22 cellular contexts compared by ENCODE assay signal in genomic region chr7:152884321-152884720, GRCh38.
DNase-seq lines count a peak whose midpoint lies in the region; ATAC-seq, FAIRE-seq and TF ChIP-seq lines count a peak whose summit lies in the region.
"Had no signal": no experiment of that assay in that cellular context is flagged by ENCODE, and none has a peak within 500 bp of the region (broad histone marks: within the 10 kb centered on the region; RNA-seq: fewer than 3 reads in every experiment).

No MANE protein-coding gene starts in this region.

- H3K4me1 Mint-ChIP-seq in effector memory CD8-positive, alpha-beta T cell (ENCODE audit: low read depth in 2 of 2) = no peaks in the 10 kb centered on the region
- H3K4me1 Mint-ChIP-seq: IgD-negative memory B cell had no signal

- no peaks in the 10 kb centered on the region for H3K9me3 ChIP-seq in H1 (ENCODE audit: insufficient read depth in 2 of 2, low read depth in 1 of 2, low read length in 1 of 2)
- H3K9me3 ChIP-seq in colonic mucosa = no peaks in the 10 kb centered on the region
- H3K9me3 ChIP-seq: A549, Caco-2 had no signal

- H4K5ac ChIP-seq in H1 (ENCODE audit: insufficient read length, low read depth, low read length) = no peak overlapping the region

- H3K23me2 ChIP-seq in H1 (ENCODE audit: low read depth, low read length) = no peaks in the 10 kb centered on the region

- no peaks in the 10 kb centered on the region for H3K27me3 ChIP-seq in H1 (replicated peaks in 1 of 4; ENCODE audit: control insufficient read depth in 3 of 4, extremely low read depth in 1 of 4, insufficient read depth in 3 of 4, low read length in 3 of 4)
- no peaks in the 10 kb centered on the region for H3K27me3 ChIP-seq in colonic mucosa
- no peaks in the 10 kb centered on the region for H3K27me3 ChIP-seq in H7 (ENCODE audit: control insufficient read depth, insufficient read depth, low read length)

- H2AK5ac ChIP-seq in H1 (ENCODE audit: low read depth, low read length) = no peak overlapping the region

- H3K9me3 Mint-ChIP-seq in effector memory CD8-positive, alpha-beta T cell = no peaks in the 10 kb centered on the region

- 74% methylated on average over 4 of the region's 4 CpGs; no CpG with 5 or more reads in 1 of the 2 experiments for WGBS in H1 (ENCODE audit: extremely low coverage in 1 of 2, insufficient coverage in 1 of 2, insufficient read length in 1 of 2, insufficient replicate concordance in 2 of 2, low coverage in 1 of 2, low lambda C conversion rate in 2 of 2, missing lambda C conversion rate in 1 of 2), 2 experiments

- peaks cover 3% of the 10 kb centered on the region for H3K36me3 Mint-ChIP-seq in effector memory CD8-positive, alpha-beta T cell (ENCODE audit: insufficient read depth)

- no peaks in the 10 kb centered on the region for H3K36me3 ChIP-seq in H1 (ENCODE audit: control insufficient read depth in 2 of 4, insufficient read depth in 4 of 4, low read length in 3 of 4)
- no peaks in the 10 kb centered on the region for H3K36me3 ChIP-seq in colonic mucosa
- H3K36me3 ChIP-seq in H7 (replicated peaks; ENCODE audit: control insufficient read depth, insufficient read depth, low read length) = no peaks in the 10 kb centered on the region

- H3K9ac ChIP-seq in H1 (replicated peaks in 1 of 4; ENCODE audit: extremely low read depth in 1 of 4, low read depth in 3 of 4, low read length in 3 of 4) (no peak overlapping the region), colonic mucosa (ENCODE audit: low read depth in 2 of 2, low read length in 2 of 2) (no peak overlapping the region)

- H4K20me1 ChIP-seq in H1 (replicated peaks in 1 of 2; ENCODE audit: control insufficient read depth in 1 of 2, insufficient read depth in 2 of 2, low read length in 2 of 2) = no peaks in the 10 kb centered on the region

- no peak overlapping the region for H3K14ac ChIP-seq in H1 (ENCODE audit: insufficient read length)

- H3K4me3 ChIP-seq in H1 (ENCODE audit: extremely low read depth in 1 of 4, insufficient read depth in 2 of 4, low read depth in 3 of 4, low read length in 4 of 4) (no peak overlapping the region), colonic mucosa (no peak overlapping the region), H7 (ENCODE audit: insufficient read depth, low read depth, low read length) (no peak overlapping the region)
- H3K4me3 ChIP-seq: A549, GM23338 had no signal

- H3K27ac Mint-ChIP-seq in effector memory CD8-positive, alpha-beta T cell = no peak overlapping the region
- H3K27ac Mint-ChIP-seq: CD4-positive, alpha-beta T cell; IgD-negative memory B cell had no signal

- CTCF ChIA-PET in H1 (lab: Charles Lee; ENCODE audit: partially characterized antibody) = interaction anchor here (0.8 kb wide), 1 partner anchor 11 kb away, joined by 3 read pairs; no protein-coding TSS in a partner anchor

- peak overlapping the region; percentile 80; the same call in 1 of the 2 replicates for H2BK20ac ChIP-seq in H1 (ENCODE audit: low read length)

- no peak overlapping the region for H3K23ac ChIP-seq in H1 (ENCODE audit: insufficient read length)

- H3K18ac ChIP-seq in H1 (ENCODE audit: extremely low read depth, low read length) = peak overlapping the region; percentile 32; the same call in 1 of the 2 replicates

- no peaks in the 10 kb centered on the region for H3K27me3 Mint-ChIP-seq in effector memory CD8-positive, alpha-beta T cell
- H3K27me3 Mint-ChIP-seq: CD4-positive, alpha-beta T cell; IgD-negative memory B cell had no signal

- TF ChIP-seq EP300 in H1 (IDR thresholded peaks at IDR 0.05; ENCODE audit: borderline replicate concordance in 1 of 2, low read depth in 2 of 2, low read length in 2 of 2) = no peak

- no peak for FAIRE-seq in H1 (lab: Jason Lieb, UNC)
- FAIRE-seq: A549, D721Med, GM12892, GM18507, HepG2 had no signal

- no peaks in the 10 kb centered on the region for H3K79me2 ChIP-seq in H1 (ENCODE audit: control insufficient read depth in 1 of 2, insufficient read depth in 2 of 2, low read length in 2 of 2)

- H2BK5ac ChIP-seq in H1 (ENCODE audit: low read depth, low read length) = no peak overlapping the region; the same call in 1 of the 2 replicates

- no peak overlapping the region for H3K4ac ChIP-seq in H1 (replicated peaks; ENCODE audit: insufficient read length, low read depth, low read length)

- peak; percentile 41 for DNase-seq in activated CD8-positive, alpha-beta memory T cell treated with anti-CD3 and anti-CD28 coated beads for 24 hours
- DNase-seq in activated CD8-positive, alpha-beta memory T cell treated with anti-CD3 and anti-CD28 coated beads, Interleukin-2, amount 50 U/mL, for 48 hours = no peak
- DNase-seq in H1 (ENCODE audit: low read depth in 1 of 2, low spot score in 2 of 2) (no peak), mesenteric fat pad (ENCODE audit: low spot score) (peak; percentile 43), colonic mucosa (no peak), H7 (no peak)
- DNase-seq in effector memory CD8-positive, alpha-beta T cell = no peak
- DNase-seq: AML-193; Caco-2; CD4-positive, alpha-beta T cell; GDM1; H9; KBM-7 had no signal

- no peak for TF ChIP-seq RAD21 in H1 (IDR thresholded peaks at IDR 0.05 in 1 of 2, conservative IDR thresholded peaks at IDR 0.05 in 1 of 2; ENCODE audit: low read depth in 2 of 2, low read length in 2 of 2)

- TF ChIP-seq POLR2A in H1 (IDR thresholded peaks at IDR 0.05; ENCODE audit: control extremely low read depth in 1 of 2, low read depth in 2 of 2, low read length in 2 of 2) = no peak

- no peak overlapping the region for H4K8ac ChIP-seq in H1 (ENCODE audit: extremely low read depth, insufficient read depth, low read length)

- intact Hi-C loops in colonic mucosa (cut with DNase I) = no loop called here

- no peak overlapping the region for H3K4me3 Mint-ChIP-seq in effector memory CD8-positive, alpha-beta T cell
- H3K4me3 Mint-ChIP-seq: CD4-positive, alpha-beta T cell; GM23338; H9 had no signal

- peak overlapping the region; percentile 74 for H4K91ac ChIP-seq in H1 (replicated peaks; ENCODE audit: insufficient read length, low read length)

- H3K27ac ChIP-seq in H1 (ENCODE audit: low read depth, low read length) (no peak overlapping the region; the same call in 1 of the 2 replicates), colonic mucosa (no peak overlapping the region)
- H3K27ac ChIP-seq: 22Rv1, A549, C4-2B had no signal

- no peak overlapping the region for H3K56ac ChIP-seq in H1 (replicated peaks; ENCODE audit: insufficient read length, low read depth, low read length)

- peak overlapping the region; percentile 54 for H2BK120ac ChIP-seq in H1 (replicated peaks; ENCODE audit: low read depth, low read length)

- POLR2A ChIA-PET in H1 (lab: Charles Lee; ENCODE audit: partially characterized antibody) = no interaction called here

- H3K4me2 ChIP-seq in H1 (ENCODE audit: insufficient read depth in 1 of 2, low read depth in 2 of 2, low read length in 2 of 2) = no peak overlapping the region
- H3K4me2 ChIP-seq: A549, GM23338 had no signal

- no peak for ATAC-seq in effector memory CD8-positive, alpha-beta T cell (replicated peaks)
- ATAC-seq: GM23338, HepG2 had no signal

- no peaks in the 10 kb centered on the region; the same call in 1 of the 2 replicates for H3K79me1 ChIP-seq in H1 (ENCODE audit: low read depth, low read length)

- H3K4me1 ChIP-seq in H1 (replicated peaks in 1 of 4; ENCODE audit: control insufficient read depth in 3 of 4, insufficient read depth in 4 of 4, low read length in 3 of 4) = peaks cover 0 to 7% (median 1%) of the 10 kb centered on the region in 4 experiments; a peak in 2 of 7 replicates
- no peaks in the 10 kb centered on the region for H3K4me1 ChIP-seq in colonic mucosa
- H3K4me1 ChIP-seq: A549, Caco-2 had no signal

- H2BK12ac ChIP-seq in H1 (ENCODE audit: low read depth, low read length) = no peak overlapping the region

- no peak overlapping the region for H2BK15ac ChIP-seq in H1 (ENCODE audit: low read length)

- TF ChIP-seq CTCF in H1 (IDR thresholded peaks at IDR 0.05; ENCODE audit: control extremely low read depth in 1 of 3, insufficient read depth in 1 of 3, low read depth in 1 of 3, low read length in 3 of 3) (no peak), colonic mucosa (IDR thresholded peaks at IDR 0.05) (no peak)

- H2AFZ ChIP-seq in H1 (ENCODE audit: low read length) = no peak overlapping the region
- H2AFZ ChIP-seq: GM23338 had no signal

TF ChIP-seq in H1, 55 proteins besides CTCF, POLR2A, EP300 and RAD21 (continues in another document):
- TF ChIP-seq CBX8 (IDR thresholded peaks at IDR 0.05; ENCODE audit: borderline replicate concordance, low read depth, low read length) (no peak), MAX (IDR thresholded peaks at IDR 0.05) (no peak), TAF7 (optimal IDR thresholded peaks at IDR 0.05; ENCODE audit: borderline replicate concordance, low read depth, low read length) (no peak), NRF1 (IDR thresholded peaks at IDR 0.05; ENCODE audit: low read depth, low read length) (no peak), YY1 (IDR thresholded peaks at IDR 0.05; ENCODE audit: low read depth, low read length) (no peak), SP2 (IDR thresholded peaks at IDR 0.05; ENCODE audit: low read length) (no peak), USF2 (IDR thresholded peaks at IDR 0.05; ENCODE audit: low read length) (no peak), TAF1 (IDR thresholded peaks at IDR 0.05; ENCODE audit: low read depth, low read length) (no peak), RFX5 (IDR thresholded peaks at IDR 0.05; ENCODE audit: borderline replicate concordance, low read depth, low read length) (no peak), KDM4A (IDR thresholded peaks at IDR 0.05; ENCODE audit: low read depth, low read length, severe bottlenecking) (no peak), E2F6 (IDR thresholded peaks at IDR 0.05) (no peak), JUND (IDR thresholded peaks at IDR 0.05; ENCODE audit: low read length) (no peak), CHD2 (IDR thresholded peaks at IDR 0.05; ENCODE audit: low read length) (no peak)

Comparison
In these comparisons a context has a peak if more than half of its experiments do, and no peak if none do; other contexts are left out.
1. DNase-seq: peak in activated CD8-positive, alpha-beta memory T cell treated with anti-CD3 and anti-CD28 coated beads for 24 hours (single experiment) and mesenteric fat pad (single experiment); none in activated CD8-positive, alpha-beta memory T cell treated with anti-CD3 and anti-CD28 coated beads, Interleukin-2, amount 50 U/mL, for 48 hours (single experiment), H1 (0 of 2), effector memory CD8-positive, alpha-beta T cell (0 of 3), colonic mucosa (single experiment) and H7 (single experiment).